In genomic region chr22:41848468-41848867, GRCh38 we compare ENCODE assay signal across 11 cellular contexts. TPM values are rescaled to one million over a fixed set of nuclear protein-coding genes. Genes with fewer than 3 reads are reported as not detected.
DNase-seq lines count a peak whose midpoint lies in the region; ATAC-seq and TF ChIP-seq lines count a peak whose summit lies in the region.
"Had no signal": no experiment of that assay in that cellular context is flagged by ENCODE, and none has a peak within 500 bp of the region (broad histone marks: within the 10 kb centered on the region; RNA-seq: fewer than 3 reads in every experiment).

No MANE protein-coding gene starts in this region.

- no peaks in the 10 kb centered on the region for H3K36me3 Mint-ChIP-seq in natural killer cell
- peaks cover 12% of the 10 kb centered on the region for H3K36me3 Mint-ChIP-seq in activated naive CD4-positive, alpha-beta T cell treated with anti-CD3 and anti-CD28 coated beads, Interleukin-2, amount 10 ng/mL, durations not matched to agents 7 days and 5 days

- peaks cover 77% of the 10 kb centered on the region for H4K20me1 ChIP-seq in DND-41 (ENCODE audit: insufficient read depth, low read length)
- no peaks in the 10 kb centered on the region for H4K20me1 ChIP-seq in SK-N-SH (ENCODE audit: insufficient read depth)

- no peaks in the 10 kb centered on the region for H3K27me3 ChIP-seq in DND-41 (ENCODE audit: insufficient read depth, low read length, poor library complexity)
- H3K27me3 ChIP-seq in SK-N-SH (ENCODE audit: insufficient read depth): no peaks in the 10 kb centered on the region

- ATAC-seq in DND-41 (ENCODE audit: insufficient read depth, low read depth) (peak; percentile 35; the same call in 1 of the 3 replicates), natural killer cell (peak; percentile 64 to 83 (median 79))

- H3K4me3 ChIP-seq in DND-41 (ENCODE audit: low read depth in 1 of 2, low read length in 2 of 2) (no peak overlapping the region), epithelial cell of esophagus (ENCODE audit: low read length) (no peak overlapping the region), SK-N-SH (ENCODE audit: low read depth in 2 of 2, low read length in 1 of 2) (no peak overlapping the region)

- H2AFZ ChIP-seq in DND-41 (ENCODE audit: low read depth, low read length): no peak overlapping the region
- H2AFZ ChIP-seq in SK-N-SH (ENCODE audit: low read depth): no peak overlapping the region
- H2AFZ ChIP-seq: parathyroid adenoma had no signal

- H3K36me3 ChIP-seq in DND-41 (ENCODE audit: insufficient read depth, low read length) (peaks cover 51% of the 10 kb centered on the region), SK-N-SH (replicated peaks in 1 of 2; ENCODE audit: control insufficient read depth in 1 of 2, insufficient read depth in 2 of 2, low read length in 1 of 2) (no peaks in the 10 kb centered on the region)

- peaks cover 42 to 49% of the 10 kb centered on the region in 2 donors for H3K4me1 Mint-ChIP-seq in natural killer cell
- H3K4me1 Mint-ChIP-seq in activated naive CD4-positive, alpha-beta T cell treated with anti-CD3 and anti-CD28 coated beads, Interleukin-2, amount 10 ng/mL, durations not matched to agents 7 days and 5 days: peaks cover 47% of the 10 kb centered on the region

- H3K27me3 Mint-ChIP-seq in natural killer cell (ENCODE audit: low read depth in 2 of 2): no peaks in the 10 kb centered on the region
- H3K27me3 Mint-ChIP-seq in activated naive CD4-positive, alpha-beta T cell treated with anti-CD3 and anti-CD28 coated beads, Interleukin-2, amount 10 ng/mL, durations not matched to agents 7 days and 5 days: no peaks in the 10 kb centered on the region

- H3F3A ChIP-seq in SK-N-SH (replicated peaks; ENCODE audit: insufficient read depth): no peaks in the 10 kb centered on the region

- TF ChIP-seq EP300 in SK-N-SH (IDR thresholded peaks at IDR 0.05; ENCODE audit: borderline replicate concordance in 1 of 2, low read depth in 1 of 2, low read length in 1 of 2): no peak

- WGBS in SK-N-SH (ENCODE audit: low lambda C conversion rate): 80% methylated on average over 4 of the region's 5 CpGs

- TF ChIP-seq RAD21 in SK-N-SH (IDR thresholded peaks at IDR 0.05; ENCODE audit: low read length): no peak

- no peak overlapping the region for H3K4me2 ChIP-seq in DND-41 (ENCODE audit: insufficient read depth, low read length)
- H3K4me2 ChIP-seq in SK-N-SH: no peak overlapping the region

- DNase-seq in DND-41 (no peak), NOMO-1 treated with dmso at 0.1 percent for 144 hours (lab: John Stamatoyannopoulos, UW; ENCODE audit: unreplicated experiment) (peak; percentile 91), epithelial cell of esophagus (ENCODE audit: low read depth) (peak; percentile 83), natural killer cell (no peak), AG08395 (ENCODE audit: low spot score) (no peak), NCI-H2081 treated with DMSO at 0.1 percent for 48 hours (lab: John Stamatoyannopoulos, UW) (no peak), SK-N-SH (no peak)
- DNase-seq in activated naive CD4-positive, alpha-beta T cell treated with anti-CD3 and anti-CD28 coated beads, Interleukin-2, amount 10 ng/mL, durations not matched to agents 7 days and 5 days: no peak
- DNase-seq: HFFc6, NCI-H187 treated with DMSO at 0.1 percent for 48 hours had no signal

- H3K27ac ChIP-seq in DND-41 (ENCODE audit: low read length) (peak overlapping the region; percentile 31), SK-N-SH (ENCODE audit: low read depth in 2 of 2, low read length in 1 of 2) (no peak overlapping the region; a peak in 1 of 4 replicates)
- H3K27ac ChIP-seq: parathyroid adenoma had no signal

- no peak for TF ChIP-seq CTCF in DND-41 (IDR thresholded peaks at IDR 0.05; ENCODE audit: borderline replicate concordance, extremely low read depth, low read length, poor library complexity, severe bottlenecking)
- TF ChIP-seq CTCF in epithelial cell of esophagus (IDR thresholded peaks at IDR 0.05; ENCODE audit: insufficient read depth, low read depth, low read length, missing control alignments): peak; percentile 58
- no peak for TF ChIP-seq CTCF in natural killer cell (IDR thresholded peaks at IDR 0.05)
- no peak for TF ChIP-seq CTCF in SK-N-SH (IDR thresholded peaks at IDR 0.05)

- H3K9me2 ChIP-seq in SK-N-SH: no peaks in the 10 kb centered on the region

- CTCF ChIA-PET in activated naive CD4-positive, alpha-beta T cell treated with anti-CD3 and anti-CD28 coated beads, Interleukin-2, amount 10 ng/mL, durations not matched to agents 7 days and 5 days (lab: Charles Lee): no interaction called here
- CTCF ChIA-PET in SK-N-SH (lab: Yijun Ruan, JAX): no interaction called here

- H3K9ac ChIP-seq in DND-41 (ENCODE audit: low read depth, low read length) (no peak overlapping the region), SK-N-SH (no peak overlapping the region)
- H3K9ac ChIP-seq: parathyroid adenoma had no signal

- H3K4me1 ChIP-seq in DND-41 (ENCODE audit: insufficient read depth, low read length): peaks cover 22% of the 10 kb centered on the region
- H3K4me1 ChIP-seq in SK-N-SH (ENCODE audit: control insufficient read depth in 1 of 2, insufficient read depth in 2 of 2, low read depth in 1 of 2, low read length in 1 of 2): peaks cover 0 to 3% of the 10 kb centered on the region in 2 experiments; a peak in 1 of 4 replicates

- H3K27ac Mint-ChIP-seq in natural killer cell: peak overlapping the region; percentile 54 to 66
- H3K27ac Mint-ChIP-seq in activated naive CD4-positive, alpha-beta T cell treated with anti-CD3 and anti-CD28 coated beads, Interleukin-2, amount 10 ng/mL, durations not matched to agents 7 days and 5 days: no peak overlapping the region
- H3K27ac Mint-ChIP-seq: HFFc6 had no signal

- intact Hi-C loops in natural killer cell (cut with micrococcal nuclease): no loop called here

- peaks cover 98% of the 10 kb centered on the region for H3K79me2 ChIP-seq in DND-41 (ENCODE audit: insufficient read depth, low read length)
- no peaks in the 10 kb centered on the region for H3K79me2 ChIP-seq in SK-N-SH (ENCODE audit: insufficient read depth)

- POLR2A ChIA-PET in SK-N-SH (lab: Yijun Ruan, JAX): no interaction called here

- H3K9me3 ChIP-seq in DND-41 (ENCODE audit: insufficient read depth, low read length, severe bottlenecking) (no peaks in the 10 kb centered on the region), SK-N-SH (no peaks in the 10 kb centered on the region)

- no peaks in the 10 kb centered on the region for H3K9me3 Mint-ChIP-seq in natural killer cell
- H3K9me3 Mint-ChIP-seq in activated naive CD4-positive, alpha-beta T cell treated with anti-CD3 and anti-CD28 coated beads, Interleukin-2, amount 10 ng/mL, durations not matched to agents 7 days and 5 days: no peaks in the 10 kb centered on the region
- H3K9me3 Mint-ChIP-seq: HFFc6 had no signal

- H3K4me3 Mint-ChIP-seq in natural killer cell: peak overlapping the region; percentile 47
- H3K4me3 Mint-ChIP-seq in activated naive CD4-positive, alpha-beta T cell treated with anti-CD3 and anti-CD28 coated beads, Interleukin-2, amount 10 ng/mL, durations not matched to agents 7 days and 5 days: no peak overlapping the region
- H3K4me3 Mint-ChIP-seq: HFFc6 had no signal

TF ChIP-seq in SK-N-SH, 30 proteins besides CTCF, POLR2A, EP300 and RAD21:
- TF ChIP-seq GABPA (IDR thresholded peaks at IDR 0.05; ENCODE audit: low read depth) (no peak), TAF1 (IDR thresholded peaks at IDR 0.05; ENCODE audit: borderline replicate concordance, low read depth, low read length) (no peak), EZH2phosphoT487 (IDR thresholded peaks at IDR 0.05; ENCODE audit: borderline replicate concordance, low read depth) (no peak), GATA2 (CRISPR knock-in tag; IDR thresholded peaks at IDR 0.05) (no peak), SMC3 (IDR thresholded peaks at IDR 0.05; ENCODE audit: low read depth, low read length) (no peak), MXI1 (IDR thresholded peaks at IDR 0.05; ENCODE audit: low read depth, low read length) (no peak), TCF12 (IDR thresholded peaks at IDR 0.05) (no peak), RXRA (IDR thresholded peaks at IDR 0.05; ENCODE audit: borderline replicate concordance, low read depth) (no peak), CHD2 (IDR thresholded peaks at IDR 0.05; ENCODE audit: low read length, partially characterized antibody) (no peak), JUND (IDR thresholded peaks at IDR 0.05) (no peak), NRF1 (IDR thresholded peaks at IDR 0.05; ENCODE audit: low read depth, low read length) (no peak), RCOR1 (IDR thresholded peaks at IDR 0.05; ENCODE audit: low read length) (no peak), MEF2A (IDR thresholded peaks at IDR 0.05; ENCODE audit: borderline replicate concordance, low read depth) (no peak), FOXJ3 (CRISPR knock-in tag; IDR thresholded peaks at IDR 0.05) (no peak), NFIC (IDR thresholded peaks at IDR 0.05; ENCODE audit: borderline replicate concordance) (no peak)
TF ChIP-seq in SK-N-SH: peak in this region for 0.

RNA-seq across cellular contexts. Expression of gene SREBF2, which starts 15.6 kb away (rescaled TPM):
- total RNA-seq in natural killer cell: 100 to 1,000 TPM; 101 to 106 (median 105) TPM
- 7.4 and 7.5 TPM in 2 replicates for polyA plus RNA-seq in SK-N-SH (2012; rRNA removed)
- polyA plus RNA-seq in SK-N-SH (2012; cell fraction: cytosol; rRNA removed): 4.0 and 6.2 TPM in 2 replicates
- polyA plus RNA-seq in SK-N-SH (2012; cell fraction: nucleus; rRNA removed): 15.2 and 16.5 TPM in 2 replicates

RNA-seq across cellular contexts. Expression of gene CCDC134, which starts 48.0 kb away (rescaled TPM):
- 10 to 100 TPM; 16.4 to 22.1 (median 16.7) TPM for total RNA-seq in natural killer cell
- 1.8 and 2.0 TPM in 2 replicates for polyA plus RNA-seq in SK-N-SH (2012; rRNA removed)
- 1.3 and 1.4 TPM in 2 replicates for polyA plus RNA-seq in SK-N-SH (2012; cell fraction: cytosol; rRNA removed)
- polyA plus RNA-seq in SK-N-SH (2012; cell fraction: nucleus; rRNA removed): 1.6 and 2.2 TPM in 2 replicates

Comparison
In these comparisons a context has a peak if more than half of its experiments do, and no peak if none do; other contexts are left out.
1. DNase-seq: peak in NOMO-1 treated with dmso at 0.1 percent for 144 hours (single experiment) and epithelial cell of esophagus (single experiment); none in DND-41 (single experiment), natural killer cell (single experiment), activated naive CD4-positive, alpha-beta T cell treated with anti-CD3 and anti-CD28 coated beads, Interleukin-2, amount 10 ng/mL, durations not matched to agents 7 days and 5 days (single experiment), AG08395 (single experiment), NCI-H2081 treated with DMSO at 0.1 percent for 48 hours (single experiment) and SK-N-SH (single experiment).